ENCODE assay signal across 8 cellular contexts in the genomic region with DNA sequence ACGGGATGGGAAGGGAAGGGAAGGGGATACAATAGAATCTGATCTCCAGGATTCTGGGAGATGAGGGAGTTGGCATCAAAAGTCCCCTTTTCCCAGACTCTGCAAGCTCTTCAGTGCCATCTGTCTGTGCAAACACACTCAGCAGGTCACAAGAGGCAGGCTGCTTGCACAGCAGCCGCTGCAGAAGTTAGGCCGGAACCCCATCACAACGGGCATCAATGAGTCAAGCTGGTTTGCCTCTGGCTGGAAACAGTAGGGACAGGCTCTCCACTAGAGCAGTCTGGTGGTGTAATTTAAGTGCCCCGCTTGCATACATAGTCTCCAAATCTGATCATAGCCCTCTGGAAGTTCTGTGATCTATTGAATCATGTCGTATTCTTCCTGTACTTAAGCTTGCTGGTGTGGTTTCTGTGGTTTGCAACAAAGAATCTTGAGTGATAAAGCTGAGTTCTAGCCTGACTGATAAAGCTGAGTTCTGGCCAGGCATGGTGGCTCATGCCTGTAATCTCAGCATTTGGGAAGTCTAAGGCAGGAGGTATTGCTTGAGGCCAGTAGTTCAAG. TPM values are rescaled to one million over a fixed set of nuclear protein-coding genes. Genes with fewer than 3 reads are reported as not detected.
DNase-seq lines count a peak whose midpoint lies in the region; ATAC-seq and TF ChIP-seq lines count a peak whose summit lies in the region.

No MANE protein-coding gene starts in this region.

- TF ChIP-seq CTCF in Loucy (conservative IDR thresholded peaks at IDR 0.05; ENCODE audit: low read length) (peak; percentile 61), vagina (IDR thresholded peaks at IDR 0.05) (no peak)

- ATAC-seq in activated naive CD8-positive, alpha-beta T cell treated with anti-CD3 and anti-CD28 coated beads, Interleukin-2, amount 50 U/mL, for 24 hours: peak; percentile 94
- ATAC-seq in GM21360 (IDR thresholded peaks at IDR 0.05; ENCODE audit: unreplicated experiment) (no peak), HG02938 (IDR thresholded peaks at IDR 0.05; ENCODE audit: unreplicated experiment) (no peak)

- H3K4me3 ChIP-seq in Loucy (ENCODE audit: low read length, poor library complexity, severe bottlenecking) (no peak overlapping the region), vagina (no peak overlapping the region)

- H3K4me1 Mint-ChIP-seq in T-helper 2 cell treated with Interferon-gamma antibody and Interleukin-4, amounts not matched to agents 5 μg/mL and 100 μg/mL, for 36 hours (ENCODE audit: low read depth): peaks cover 56% of the 10 kb centered on the region
- H3K4me1 Mint-ChIP-seq in activated naive CD8-positive, alpha-beta T cell treated with anti-CD3 and anti-CD28 coated beads, Interleukin-2, amount 50 U/mL, for 24 hours: peaks cover 76% of the 10 kb centered on the region

- peak overlapping the region; percentile 50 for H3K4me3 Mint-ChIP-seq in T-helper 2 cell treated with Interferon-gamma antibody and Interleukin-4, amounts not matched to agents 5 μg/mL and 100 μg/mL, for 36 hours
- no peak overlapping the region for H3K4me3 Mint-ChIP-seq in activated naive CD8-positive, alpha-beta T cell treated with anti-CD3 and anti-CD28 coated beads, Interleukin-2, amount 50 U/mL, for 24 hours

- intact Hi-C loops in vagina (cut with DNase I): no loop called here

- H3K27me3 Mint-ChIP-seq in T-helper 2 cell treated with Interferon-gamma antibody and Interleukin-4, amounts not matched to agents 5 μg/mL and 100 μg/mL, for 36 hours (ENCODE audit: low read depth): no peaks in the 10 kb centered on the region
- peaks cover 2% of the 10 kb centered on the region for H3K27me3 Mint-ChIP-seq in activated naive CD8-positive, alpha-beta T cell treated with anti-CD3 and anti-CD28 coated beads, Interleukin-2, amount 50 U/mL, for 24 hours

- no peak overlapping the region for H3K27ac ChIP-seq in vagina

- H3K36me3 Mint-ChIP-seq in T-helper 2 cell treated with Interferon-gamma antibody and Interleukin-4, amounts not matched to agents 5 μg/mL and 100 μg/mL, for 36 hours (ENCODE audit: low read depth): peaks cover 10% of the 10 kb centered on the region
- H3K36me3 Mint-ChIP-seq in activated naive CD8-positive, alpha-beta T cell treated with anti-CD3 and anti-CD28 coated beads, Interleukin-2, amount 50 U/mL, for 24 hours (ENCODE audit: low read depth): peaks cover 5% of the 10 kb centered on the region

- H3K9me3 ChIP-seq in Loucy (ENCODE audit: insufficient read depth, low read depth, low read length): no peaks in the 10 kb centered on the region
- H3K9me3 ChIP-seq in vagina: no peaks in the 10 kb centered on the region

- peaks cover 14% of the 10 kb centered on the region for H3K9me3 Mint-ChIP-seq in T-helper 2 cell treated with Interferon-gamma antibody and Interleukin-4, amounts not matched to agents 5 μg/mL and 100 μg/mL, for 36 hours
- H3K9me3 Mint-ChIP-seq in activated naive CD8-positive, alpha-beta T cell treated with anti-CD3 and anti-CD28 coated beads, Interleukin-2, amount 50 U/mL, for 24 hours: peaks cover 13% of the 10 kb centered on the region

- peaks cover 45% of the 10 kb centered on the region for H3K4me1 ChIP-seq in Loucy (ENCODE audit: insufficient read depth, low read length, poor library complexity, severe bottlenecking)
- H3K4me1 ChIP-seq in vagina: no peaks in the 10 kb centered on the region

- H2AFZ ChIP-seq in Loucy (ENCODE audit: low read length): no peak overlapping the region

- no peaks in the 10 kb centered on the region for H4K20me1 ChIP-seq in Loucy (ENCODE audit: insufficient read depth, low read length, poor library complexity, severe bottlenecking)

- H3K27ac Mint-ChIP-seq in T-helper 2 cell treated with Interferon-gamma antibody and Interleukin-4, amounts not matched to agents 5 μg/mL and 100 μg/mL, for 36 hours: peak overlapping the region; percentile 83
- peak overlapping the region; percentile 85 for H3K27ac Mint-ChIP-seq in activated naive CD8-positive, alpha-beta T cell treated with anti-CD3 and anti-CD28 coated beads, Interleukin-2, amount 50 U/mL, for 24 hours

- H3K9ac ChIP-seq in Loucy (ENCODE audit: low read depth, low read length, poor library complexity, severe bottlenecking): no peak overlapping the region

- peak overlapping the region; percentile 7 for H3K4me2 ChIP-seq in Loucy (ENCODE audit: low read depth, low read length, poor library complexity, severe bottlenecking)

- H3K36me3 ChIP-seq in Loucy (ENCODE audit: insufficient read depth, low read length): no peaks in the 10 kb centered on the region
- no peaks in the 10 kb centered on the region for H3K36me3 ChIP-seq in vagina

- H3K79me2 ChIP-seq in Loucy (ENCODE audit: insufficient read depth, low read length): no peaks in the 10 kb centered on the region

- H3K27me3 ChIP-seq in Loucy (ENCODE audit: insufficient read depth, low read length, poor library complexity, severe bottlenecking): no peaks in the 10 kb centered on the region
- no peaks in the 10 kb centered on the region for H3K27me3 ChIP-seq in vagina

- DNase-seq in COLO668 (lab: John Stamatoyannopoulos, UW; ENCODE audit: unreplicated experiment): peak; percentile 31
- DNase-seq in T-helper 2 cell treated with Interferon-gamma antibody and Interleukin-4, amounts not matched to agents 5 μg/mL and 100 μg/mL, for 36 hours (ENCODE audit: low spot score): peak; percentile 82
- DNase-seq in activated naive CD8-positive, alpha-beta T cell treated with anti-CD3 and anti-CD28 coated beads, Interleukin-2, amount 50 U/mL, for 24 hours: peak; percentile 67
- peak; percentile 34 for DNase-seq in myocyte (ENCODE audit: low read depth)
- DNase-seq in vagina (ENCODE audit: extremely low spot score in 2 of 2): no peak

- peaks cover 15% of the 10 kb centered on the region for H3F3A ChIP-seq in Loucy (ENCODE audit: low read depth)

- no peak for TF ChIP-seq POLR2A in vagina (IDR thresholded peaks at IDR 0.05)

- H3K9me2 ChIP-seq in Loucy (replicated peaks; ENCODE audit: low read depth, low read length): no peaks in the 10 kb centered on the region

RNA-seq across cellular contexts. Expression of gene KDM8, which starts 33.7 kb away (rescaled TPM):
- 4.3 and 7.2 TPM in 2 replicates for total RNA-seq in myocyte
- 3.6 TPM for polyA plus RNA-seq in myocyte (2012)
- total RNA-seq in vagina: 1.5 TPM

Comparison
In these comparisons a context has a peak if more than half of its experiments do, and no peak if none do; other contexts are left out.
1. DNase-seq: peak in COLO668 (single experiment), T-helper 2 cell treated with Interferon-gamma antibody and Interleukin-4, amounts not matched to agents 5 μg/mL and 100 μg/mL, for 36 hours (single experiment), activated naive CD8-positive, alpha-beta T cell treated with anti-CD3 and anti-CD28 coated beads, Interleukin-2, amount 50 U/mL, for 24 hours (single experiment) and myocyte (single experiment); none in vagina (0 of 2).